15 cellular contexts compared by ENCODE assay signal in genomic region chr1:22471078-22471477, GRCh38. TPM values are rescaled to one million over a fixed set of nuclear protein-coding genes. Genes with fewer than 3 reads are reported as not detected.
DNase-seq lines count a peak whose midpoint lies in the region; ATAC-seq, FAIRE-seq and TF ChIP-seq lines count a peak whose summit lies in the region.
"Had no signal": no experiment of that assay in that cellular context is flagged by ENCODE, and none has a peak within 500 bp of the region (broad histone marks: within the 10 kb centered on the region; RNA-seq: fewer than 3 reads in every experiment).

No MANE protein-coding gene starts in this region.

- TF ChIP-seq CTCF in HEK293 (tag by site-specific recombination; IDR thresholded peaks at IDR 0.05) (no peak), K562 (IDR thresholded peaks at IDR 0.05 in 2 of 3, conservative IDR thresholded peaks at IDR 0.05 in 1 of 3; ENCODE audit: insufficient read depth in 2 of 3, low read depth in 1 of 3, low read length in 3 of 3) (no peak)

- no peaks in the 10 kb centered on the region for H3K27me3 ChIP-seq in K562 (ENCODE audit: control insufficient read depth in 2 of 2, insufficient read depth in 2 of 2, low read length in 2 of 2)
- H3K27me3 ChIP-seq: hepatocyte had no signal

- TF ChIP-seq RAD21 in K562 (CRISPR knock-in tag; conservative IDR thresholded peaks at IDR 0.05 in 1 of 2, IDR thresholded peaks at IDR 0.05 in 1 of 2) = no peak

- POLR2A ChIA-PET in HEK293 (lab: Yijun Ruan, JAX) (no interaction called here), K562 (lab: Yijun Ruan, JAX) (interaction anchor here (1.0 kb wide), 1 partner anchor 45 kb away, joined by 5 read pairs; no protein-coding TSS in a partner anchor)

- TF ChIP-seq POLR2A in K562 (conservative IDR thresholded peaks at IDR 0.05) = no peak

- intact Hi-C loops in K562 (cut with micrococcal nuclease) = no loop called here

- DNase-seq in AG08395 (ENCODE audit: low spot score) (peak; percentile 21), K562 (ENCODE audit: extremely low read depth in 1 of 4, low spot score in 3 of 4) (peak in 3 of 4 experiments; percentile 27 to 54 (median 28)), left kidney (ENCODE audit: low read depth, low spot score) (peak; percentile 15), HuH-7.5 (ENCODE audit: low spot score) (no peak), SKM-1 (lab: John Stamatoyannopoulos, UW; ENCODE audit: unreplicated experiment) (no peak), DMS153 (lab: John Stamatoyannopoulos, UW) (no peak), hippocampal formation (lab: John Stamatoyannopoulos, UW) (no peak)
- DNase-seq: effector CD4-positive, alpha-beta T cell; GDM1; NCI-H345; stimulated activated CD4-positive, alpha-beta T cell treated with anti-CD3 and anti-CD28 coated beads, Interleukin-1b, Interleukin-23, amount 100 ng/mL, for 48 hours had no signal

- BruUV-seq in K562 (replicated peaks; lab: Mats Ljungman, UMichigan) = no TSS peak

- H3K4me2 ChIP-seq in K562 (ENCODE audit: insufficient read depth, low read length) = no peak overlapping the region
- H3K4me2 ChIP-seq: hepatocyte had no signal

- H3K4me3 ChIP-seq in HEK293 (ENCODE audit: low read depth, low read length) (no peak overlapping the region), K562 (no peak overlapping the region)
- H3K4me3 ChIP-seq: hepatocyte had no signal

- H3K4me1 ChIP-seq in HEK293 (ENCODE audit: control insufficient read depth, insufficient read depth, low read length) = no peaks in the 10 kb centered on the region
- H3K4me1 ChIP-seq in K562 (replicated peaks in 1 of 2; ENCODE audit: control insufficient read depth in 2 of 2, insufficient read depth in 2 of 2, low read length in 2 of 2) = peaks cover 3 to 14% of the 10 kb centered on the region in 2 experiments; a peak in 3 of 5 replicates

- no peaks in the 10 kb centered on the region for H3K36me3 ChIP-seq in HEK293 (ENCODE audit: control insufficient read depth in 2 of 2, insufficient read depth in 1 of 2, low read length in 2 of 2)
- H3K36me3 ChIP-seq in K562 (ENCODE audit: control insufficient read depth, insufficient read depth, low read length) = no peaks in the 10 kb centered on the region; the same call in 2 of the 3 replicates

- H3K9me3 ChIP-seq in HEK293 (ENCODE audit: control insufficient read depth, insufficient read depth, low read depth, low read length) (no peaks in the 10 kb centered on the region), K562 (replicated peaks; ENCODE audit: control insufficient read depth, insufficient read depth, low read depth, low read length) (no peaks in the 10 kb centered on the region)

- H3K9me1 ChIP-seq in K562 (ENCODE audit: control insufficient read depth, insufficient read depth, low read length) = no peaks in the 10 kb centered on the region

- CTCF ChIA-PET in HEK293 (lab: Yijun Ruan, JAX) (no interaction called here), K562 (lab: Yijun Ruan, JAX; ENCODE audit: low intra/inter-chr PET ratio) (interaction anchor here (0.7 kb wide), 1 partner anchor 198 kb away, joined by 3 read pairs; no protein-coding TSS in a partner anchor)

- peak; percentile 64 for ATAC-seq in K562
- ATAC-seq: stimulated activated effector memory CD8-positive, alpha-beta T cell treated with anti-CD3 and anti-CD28 coated beads, Interleukin-12 subunit alpha, Interleukin-12 subunit beta, amount 100 ng/mL, for 72 hours had no signal

- 27% methylated on average over 2 of the region's 2 CpGs for WGBS in K562 (ENCODE audit: insufficient coverage, low coverage, missing lambda C conversion rate)

- TF ChIP-seq EP300 in K562 (IDR thresholded peaks at IDR 0.05; ENCODE audit: low read length) = no peak

- peaks cover 59% of the 10 kb centered on the region; the same call in 2 of the 3 replicates for H3K79me2 ChIP-seq in K562 (ENCODE audit: control insufficient read depth, insufficient read depth, low read length)

- H3K27ac ChIP-seq in HEK293 (ENCODE audit: extremely low read depth, low read depth, low read length) (no peak overlapping the region), K562 (ENCODE audit: extremely low read depth, low read depth, low read length) (no peak overlapping the region)
- H3K27ac ChIP-seq: hepatocyte had no signal

- peak; percentile 57 for FAIRE-seq in K562 (lab: Jason Lieb, UNC)
- FAIRE-seq: TTC549 had no signal

- peaks cover 3% of the 10 kb centered on the region; the same call in 1 of the 2 replicates for H4K20me1 ChIP-seq in K562 (replicated peaks; ENCODE audit: control insufficient read depth, insufficient read depth, low read length)

- H2AFZ ChIP-seq in K562 (ENCODE audit: low read depth, low read length) = no peak overlapping the region
- H2AFZ ChIP-seq: hepatocyte had no signal

- in situ Hi-C loops in K562 (cut with MboI) = no loop called here

- no peak overlapping the region for H3K9ac ChIP-seq in K562 (ENCODE audit: insufficient read depth in 1 of 2, low read depth in 2 of 2, low read length in 2 of 2)

TF ChIP-seq in HEK293, 187 proteins besides CTCF, POLR2A, EP300 and RAD21 (continues in another document):
- TF ChIP-seq ZBTB8A (tag by site-specific recombination; IDR thresholded peaks at IDR 0.05) (peak; percentile 24; the same call in 1 of the 2 replicates), IKZF3 (tag by site-specific recombination; IDR thresholded peaks at IDR 0.05) (no peak)

TF ChIP-seq in K562, 482 proteins besides CTCF, POLR2A, EP300 and RAD21 (continues in another document):
- no peak for TF ChIP-seq CC2D1A (IDR thresholded peaks at IDR 0.05)
- peak; percentile 34; the same call in 1 of the 2 replicates for TF ChIP-seq DPF2 (IDR thresholded peaks at IDR 0.05)
- TF ChIP-seq SMARCA5 (IDR thresholded peaks at IDR 0.05) = no peak
- TF ChIP-seq POLR2H (tag; IDR thresholded peaks at IDR 0.05; ENCODE audit: low read depth) = no peak
- 0 out of 2 replicates have a peak, but pooled peaks have one; percentile 24 for TF ChIP-seq FOXJ2 (tag; IDR thresholded peaks at IDR 0.05)
- TF ChIP-seq ZNF609 (CRISPR knock-in tag; IDR thresholded peaks at IDR 0.05; ENCODE audit: borderline replicate concordance) = no peak
- peak; percentile 78 for TF ChIP-seq NFIX (CRISPR knock-in tag; IDR thresholded peaks at IDR 0.05; ENCODE audit: low read depth)
- TF ChIP-seq TEAD2 (tag; IDR thresholded peaks at IDR 0.05) = no peak

RNA-seq across cellular contexts. Expression of gene ZBTB40, which starts 19.4 kb away (rescaled TPM):
- total RNA-seq in K562 (2011; cell fraction: chromatin; rRNA removed; ENCODE audit: low replicate concordance) = 58.0 and 66.5 TPM in 2 replicates
- total RNA-seq in K562 (2011; cell fraction: nucleolus; rRNA removed) = 22.5 and 26.7 TPM in 2 replicates
- total RNA-seq in K562 (2011; cell fraction: nucleoplasm; rRNA removed) = 28.2 and 29.6 TPM in 2 replicates
- total RNA-seq in K562 (2014; rRNA removed) (16.3 and 18.7 TPM in 2 replicates), K562 (2014; rRNA removed; fragmentation: Illumina TruSeq; extraction: Trizol) (18.0 and 18.8 TPM in 2 replicates), K562 (2015; rRNA removed; fragmentation: Illumina TruSeq; extraction: Trizol) (21.9 and 22.3 TPM in 2 replicates), K562 (2021) (25.3 and 26.0 TPM in 2 replicates)
- polyA plus RNA-seq in K562 (2011; rRNA removed) (11.1 and 12.3 TPM in 2 replicates), K562 (2014; fragmentation: Illumina TruSeq; extraction: Trizol) (20.1 and 22.9 TPM in 2 replicates), K562 (2014; fragmentation: Nextera tagmentation; extraction: Ambion mirVana) (1 to 10 TPM; 2.6 to 5.1 TPM), K562 (2014; rRNA removed) (21.2 and 21.8 TPM in 2 replicates)
- 7.7 and 9.6 TPM in 2 replicates for polyA plus RNA-seq in K562 (2011; cell fraction: cytosol; rRNA removed)
- 54.9 and 86.0 TPM in 2 replicates for polyA plus RNA-seq in K562 (2011; cell fraction: nucleus; rRNA removed)
- 14.2 and 17.0 TPM in 2 replicates for polyA plus RNA-seq in K562 (2012)
- 17.6 and 19.0 TPM in 2 replicates for polyA minus RNA-seq in K562 (2011; rRNA and poly(A)+ RNA removed)
- polyA minus RNA-seq in K562 (2011; cell fraction: cytosol; rRNA and poly(A)+ RNA removed) = 8.6 and 10.1 TPM in 2 replicates
- 18.2 and 27.2 TPM in 2 replicates for polyA minus RNA-seq in K562 (2011; cell fraction: nucleus; rRNA and poly(A)+ RNA removed)

Comparison
In these comparisons a context has a peak if more than half of its experiments do, and no peak if none do; other contexts are left out.
1. DNase-seq: peak in AG08395 (single experiment), K562 (3 of 4) and left kidney (single experiment); none in HuH-7.5 (single experiment), SKM-1 (single experiment), DMS153 (single experiment) and hippocampal formation (0 of 2).